18 cellular contexts compared by ENCODE assay signal in genomic region chr2:127121776-127122176, GRCh38. TPM values are rescaled to one million over a fixed set of nuclear protein-coding genes. Genes with fewer than 3 reads are reported as not detected.
A peak's percentile ranks its signal among the peaks of the same experiment; 100 is the strongest.
DNase-seq lines count a peak whose midpoint lies in the region; ATAC-seq and TF ChIP-seq lines count a peak whose summit lies in the region.
"Had no signal": no experiment of that assay in that cellular context is flagged by ENCODE, and none has a peak within 500 bp of the region (broad histone marks: within the 10 kb centered on the region; RNA-seq: fewer than 3 reads in every experiment).

No MANE protein-coding gene starts in this region.

- H3K27me3 ChIP-seq in Caco-2 (replicated peaks; ENCODE audit: control insufficient read depth, insufficient read depth, low read length) (no peaks in the 10 kb centered on the region), WERI-Rb-1 (ENCODE audit: insufficient read depth, low read depth, severe bottlenecking) (no peaks in the 10 kb centered on the region), gastrocnemius medialis (no peaks in the 10 kb centered on the region)
- H3K27me3 ChIP-seq: right lobe of liver had no signal

- H3K27ac ChIP-seq in WERI-Rb-1, result peak overlapping the region; percentile 73
- H3K27ac ChIP-seq in gastrocnemius medialis, result no peak overlapping the region
- H3K27ac ChIP-seq: right lobe of liver had no signal

- H3K4me1 ChIP-seq in Caco-2 (peaks cover 82% of the 10 kb centered on the region), gastrocnemius medialis (no peaks in the 10 kb centered on the region)

- peak; percentile 77 to 93 for ATAC-seq in left cardiac atrium
- peak; percentile 59 to 76 for ATAC-seq in gastrocnemius medialis
- ATAC-seq: T-cell had no signal

- in situ Hi-C loops in gastrocnemius medialis (cut with MboI; ENCODE audit: low sequenced_read_pairs in 4 of 4), result no loop called here

- DNase-seq in Caco-2 (peak in 1 of 2 experiments; percentile 47), WERI-Rb-1 (peak; percentile 7), left cardiac atrium (peak; percentile 67), gastrocnemius medialis (peak in 1 of 2 donors; percentile 76), NCI-H510A (lab: John Stamatoyannopoulos, UW) (no peak), kidney tubule cell (ENCODE audit: low spot score) (no peak)
- no peak for DNase-seq in activated naive CD4-positive, alpha-beta T cell treated with anti-CD3 and anti-CD28 coated beads for 36 hours
- no peak for DNase-seq in activated CD4-positive, alpha-beta T cell treated with anti-CD3 and anti-CD28 coated beads, Interleukin-2, amount 50 U/mL, for 1 hour
- DNase-seq: activated CD4-positive, CD25-positive, alpha-beta regulatory T cell treated with anti-CD3 and anti-CD28 coated beads, Interleukin-2, amount 50 U/mL, for 72 hours; activated T-cell treated with anti-CD3 and anti-CD28 coated beads, Interleukin-2, amount 50 U/mL, for 48 hours; cortex of kidney; NCI-H2029; NCI-H69; right lobe of liver; stimulated activated naive CD4-positive, alpha-beta T cell; T-cell had no signal

- intact Hi-C loops in Caco-2 (cut with micrococcal nuclease; ENCODE audit: unreplicated experiment) (no loop called here), left cardiac atrium (cut with DNase I) (no loop called here), gastrocnemius medialis (cut with DNase I; ENCODE audit: low total_unique reads) (no loop called here)
- intact Hi-C loops in activated naive CD4-positive, alpha-beta T cell treated with anti-CD3 and anti-CD28 coated beads for 36 hours (cut with micrococcal nuclease), result no loop called here

- no peaks in the 10 kb centered on the region for H3K9me3 Mint-ChIP-seq in Caco-2 (ENCODE audit: unreplicated experiment)
- no peaks in the 10 kb centered on the region for H3K9me3 Mint-ChIP-seq in activated naive CD4-positive, alpha-beta T cell treated with anti-CD3 and anti-CD28 coated beads for 36 hours
- H3K9me3 Mint-ChIP-seq: natural killer cell treated with Interleukin-12 subunit alpha and Interleukin-12 subunit beta and Interleukin-15 and Interleukin-18, amount 100 ng/mL, for 72 hours; T-cell had no signal

- no peaks in the 10 kb centered on the region for H3K27me3 Mint-ChIP-seq in Caco-2 (ENCODE audit: insufficient read depth, unreplicated experiment)
- H3K27me3 Mint-ChIP-seq in activated naive CD4-positive, alpha-beta T cell treated with anti-CD3 and anti-CD28 coated beads for 36 hours (ENCODE audit: low read depth), result no peaks in the 10 kb centered on the region
- H3K27me3 Mint-ChIP-seq: natural killer cell treated with Interleukin-12 subunit alpha and Interleukin-12 subunit beta and Interleukin-15 and Interleukin-18, amount 100 ng/mL, for 72 hours had no signal

- peak overlapping the region; percentile 55 for H3K27ac Mint-ChIP-seq in Caco-2 (ENCODE audit: unreplicated experiment)
- H3K27ac Mint-ChIP-seq in activated naive CD4-positive, alpha-beta T cell treated with anti-CD3 and anti-CD28 coated beads for 36 hours, result no peak overlapping the region
- H3K27ac Mint-ChIP-seq: natural killer cell treated with Interleukin-12 subunit alpha and Interleukin-12 subunit beta and Interleukin-15 and Interleukin-18, amount 100 ng/mL, for 72 hours; T-cell had no signal

- no peaks in the 10 kb centered on the region for H3K9me3 ChIP-seq in Caco-2
- peaks cover 11% of the 10 kb centered on the region for H3K9me3 ChIP-seq in WERI-Rb-1 (ENCODE audit: severe bottlenecking)
- H3K9me3 ChIP-seq in gastrocnemius medialis, result no peaks in the 10 kb centered on the region
- H3K9me3 ChIP-seq: right lobe of liver had no signal

- CTCF ChIA-PET in Caco-2 (lab: Charles Lee), result interaction anchor here (1.1 kb wide), 1 partner anchor 75 kb away, joined by 4 read pairs; no protein-coding TSS in a partner anchor
- CTCF ChIA-PET in activated naive CD4-positive, alpha-beta T cell treated with anti-CD3 and anti-CD28 coated beads for 36 hours (lab: Charles Lee), result interaction anchor here (0.8 kb wide), 1 partner anchor 54 kb away, joined by 3 read pairs; no protein-coding TSS in a partner anchor

- H3K4me3 ChIP-seq in Caco-2 (ENCODE audit: low read depth, low read length) (no peak overlapping the region), WERI-Rb-1 (ENCODE audit: low read depth, low read length) (no peak overlapping the region), gastrocnemius medialis (no peak overlapping the region)
- H3K4me3 ChIP-seq: lung, right lobe of liver had no signal

- H3K4me3 Mint-ChIP-seq in Caco-2 (ENCODE audit: unreplicated experiment), result no peak overlapping the region
- H3K4me3 Mint-ChIP-seq in activated naive CD4-positive, alpha-beta T cell treated with anti-CD3 and anti-CD28 coated beads for 36 hours, result no peak overlapping the region
- H3K4me3 Mint-ChIP-seq: natural killer cell treated with Interleukin-12 subunit alpha and Interleukin-12 subunit beta and Interleukin-15 and Interleukin-18, amount 100 ng/mL, for 72 hours; T-cell had no signal

- POLR2A ChIA-PET in Caco-2 (lab: Charles Lee), result no interaction called here

- BruUV-seq in Caco-2 (replicated peaks; lab: Mats Ljungman, UMichigan), result no TSS peak

- TF ChIP-seq CTCF in Caco-2 (IDR thresholded peaks at IDR 0.05; ENCODE audit: insufficient read depth in 1 of 2, low read depth in 1 of 2, low read length in 1 of 2, severe bottlenecking in 1 of 2, unreplicated experiment in 1 of 2) (no peak), WERI-Rb-1 (IDR thresholded peaks at IDR 0.05; ENCODE audit: low read depth, low read length) (no peak), gastrocnemius medialis (IDR thresholded peaks at IDR 0.05 in 4 of 5, conservative IDR thresholded peaks at IDR 0.05 in 1 of 5) (no peak)

- no peaks in the 10 kb centered on the region; the same call in none of the 2 replicates for H3K36me3 ChIP-seq in Caco-2 (ENCODE audit: control insufficient read depth, insufficient read depth, low read length)
- peaks cover 3% of the 10 kb centered on the region for H3K36me3 ChIP-seq in WERI-Rb-1
- no peaks in the 10 kb centered on the region for H3K36me3 ChIP-seq in gastrocnemius medialis
- H3K36me3 ChIP-seq: right lobe of liver had no signal

- TF ChIP-seq POLR2A in gastrocnemius medialis (IDR thresholded peaks at IDR 0.05), result no peak

- H3K4me1 Mint-ChIP-seq in Caco-2 (ENCODE audit: low read depth, unreplicated experiment), result peaks cover 52% of the 10 kb centered on the region
- H3K4me1 Mint-ChIP-seq in activated naive CD4-positive, alpha-beta T cell treated with anti-CD3 and anti-CD28 coated beads for 36 hours (ENCODE audit: low read depth), result no peaks in the 10 kb centered on the region
- H3K4me1 Mint-ChIP-seq: T-cell had no signal

- peaks cover 9% of the 10 kb centered on the region for H3K36me3 Mint-ChIP-seq in Caco-2 (ENCODE audit: insufficient read depth, unreplicated experiment)
- no peaks in the 10 kb centered on the region for H3K36me3 Mint-ChIP-seq in activated naive CD4-positive, alpha-beta T cell treated with anti-CD3 and anti-CD28 coated beads for 36 hours (ENCODE audit: low read depth)
- H3K36me3 Mint-ChIP-seq: natural killer cell treated with Interleukin-12 subunit alpha and Interleukin-12 subunit beta and Interleukin-15 and Interleukin-18, amount 100 ng/mL, for 72 hours had no signal

RNA-seq across cellular contexts. Expression of gene BIN1, which starts 14.8 kb away (rescaled TPM):
- total RNA-seq in Caco-2 (2022) (198 and 205 TPM in 2 replicates), left cardiac atrium (10 to 100 TPM; 16.2 to 23.6 TPM), gastrocnemius medialis (1,000 to 10,000 TPM; 1,150 to 2,167 (median 1,736) TPM)
- 10 to 100 TPM; 50.4 to 51.1 TPM for total RNA-seq in activated naive CD4-positive, alpha-beta T cell treated with anti-CD3 and anti-CD28 coated beads for 36 hours

Comparison
In these comparisons a context has a peak if more than half of its experiments do, and no peak if none do; other contexts are left out.
1. DNase-seq: peak in WERI-Rb-1 (single experiment) and left cardiac atrium (single experiment); none in activated naive CD4-positive, alpha-beta T cell treated with anti-CD3 and anti-CD28 coated beads for 36 hours (single experiment), NCI-H510A (single experiment), kidney tubule cell (single experiment) and activated CD4-positive, alpha-beta T cell treated with anti-CD3 and anti-CD28 coated beads, Interleukin-2, amount 50 U/mL, for 1 hour (single experiment).